In genomic region chr6:43021270-43022047, GRCh38 we compare ENCODE assay signal across 1 cellular context.
TF ChIP-seq lines count a peak whose summit lies in the region.

Gene RRP36, plus strand, starts transcription at chr6:43021623. Its CDS starts 32 bp downstream, at chr6:43021655.

TF ChIP-seq in HepG2, 621 proteins besides CTCF, POLR2A, EP300 and RAD21 (continued from another document and continues in another):
- TF ChIP-seq ZNF101 (CRISPR knock-in tag; IDR thresholded peaks at IDR 0.05; ENCODE audit: borderline replicate concordance, low read depth) = no peak
- TF ChIP-seq MTA3 (CRISPR knock-in tag; IDR thresholded peaks at IDR 0.05) = no peak
- no peak for TF ChIP-seq STAT6 (CRISPR knock-in tag; IDR thresholded peaks at IDR 0.05; ENCODE audit: borderline replicate concordance)
- TF ChIP-seq ZNF883 (CRISPR knock-in tag; IDR thresholded peaks at IDR 0.05; ENCODE audit: not compliant biosample characterization) = peak; percentile 88
- no peak for TF ChIP-seq ZNF510 (CRISPR knock-in tag; IDR thresholded peaks at IDR 0.05; ENCODE audit: low read depth)
- peak; percentile 92 for TF ChIP-seq ZFY (CRISPR knock-in tag; IDR thresholded peaks at IDR 0.05)
- TF ChIP-seq RBM39 (IDR thresholded peaks at IDR 0.05; ENCODE audit: low read depth, low read length, poor library complexity, severe bottlenecking) = peak; percentile 97
- no peak for TF ChIP-seq ZXDC (CRISPR knock-in tag; IDR thresholded peaks at IDR 0.05)
- TF ChIP-seq LCORL (IDR thresholded peaks at IDR 0.05) = no peak
- no peak for TF ChIP-seq LCORL (CRISPR knock-in tag; IDR thresholded peaks at IDR 0.05)
- peak; percentile 69; the same call in 1 of the 2 replicates for TF ChIP-seq ZNF740 (CRISPR knock-in tag; IDR thresholded peaks at IDR 0.05)
- TF ChIP-seq CREM (IDR thresholded peaks at IDR 0.05) = peak; percentile 50; the same call in 1 of the 2 replicates
- no peak for TF ChIP-seq CREM (CRISPR knock-in tag; IDR thresholded peaks at IDR 0.05)
- TF ChIP-seq GLI4 (CRISPR knock-in tag; IDR thresholded peaks at IDR 0.05; ENCODE audit: borderline replicate concordance) = peak; percentile 77; the same call in 1 of the 2 replicates
- TF ChIP-seq HMG20A (CRISPR knock-in tag; IDR thresholded peaks at IDR 0.05; ENCODE audit: borderline replicate concordance) = no peak
- TF ChIP-seq TCF12 (IDR thresholded peaks at IDR 0.05) = no peak
- TF ChIP-seq TCF12 (CRISPR knock-in tag; IDR thresholded peaks at IDR 0.05) = 0 out of 2 replicates have a peak, but pooled peaks have one; percentile 17
- no peak; the same call in 1 of the 2 replicates for TF ChIP-seq ZFP91 (CRISPR knock-in tag; IDR thresholded peaks at IDR 0.05; ENCODE audit: borderline replicate concordance)
- 0 out of 2 replicates have a peak, but pooled peaks have one; percentile 52 for TF ChIP-seq ZNF468 (CRISPR knock-in tag; IDR thresholded peaks at IDR 0.05)
- peak; percentile 27; the same call in 1 of the 2 replicates for TF ChIP-seq ZNF431 (CRISPR knock-in tag; IDR thresholded peaks at IDR 0.05; ENCODE audit: borderline replicate concordance, low read depth)
- peak; percentile 76 for TF ChIP-seq ETV5 (CRISPR knock-in tag; IDR thresholded peaks at IDR 0.05; ENCODE audit: borderline replicate concordance)
- no peak for TF ChIP-seq NFIB (CRISPR knock-in tag; IDR thresholded peaks at IDR 0.05; ENCODE audit: borderline replicate concordance)
- no peak for TF ChIP-seq USF2 (IDR thresholded peaks at IDR 0.05; ENCODE audit: low read depth, low read length)
- no peak for TF ChIP-seq USF2 (CRISPR knock-in tag; IDR thresholded peaks at IDR 0.05; ENCODE audit: borderline replicate concordance)
- no peak for TF ChIP-seq FOXP1 (IDR thresholded peaks at IDR 0.05)
- no peak for TF ChIP-seq FOXP1 (CRISPR knock-in tag; IDR thresholded peaks at IDR 0.05)
- 0 out of 2 replicates have a peak, but pooled peaks have one; percentile 70 for TF ChIP-seq HNRNPL (IDR thresholded peaks at IDR 0.05; ENCODE audit: low read depth, low read length)
- no peak for TF ChIP-seq SP1 (IDR thresholded peaks at IDR 0.05)
- TF ChIP-seq SP1 (CRISPR knock-in tag; IDR thresholded peaks at IDR 0.05) = peak; percentile 74
- peak; percentile 96 for TF ChIP-seq ZNF687 (CRISPR knock-in tag; IDR thresholded peaks at IDR 0.05)
- TF ChIP-seq PLRG1 (conservative IDR thresholded peaks at IDR 0.05) = no peak
- TF ChIP-seq ZNF333 (CRISPR knock-in tag; IDR thresholded peaks at IDR 0.05; ENCODE audit: borderline replicate concordance) = peak; percentile 86
- no peak for TF ChIP-seq BCL6 (CRISPR knock-in tag; IDR thresholded peaks at IDR 0.05)
- TF ChIP-seq ZNF746 (CRISPR knock-in tag; IDR thresholded peaks at IDR 0.05) = no peak
- no peak for TF ChIP-seq SNAI1 (CRISPR knock-in tag; IDR thresholded peaks at IDR 0.05; ENCODE audit: borderline replicate concordance)
- TF ChIP-seq SP5 (CRISPR knock-in tag; IDR thresholded peaks at IDR 0.05; ENCODE audit: borderline replicate concordance, low read depth) = peak; percentile 94
- peak; percentile 89 for TF ChIP-seq MAX (IDR thresholded peaks at IDR 0.05)
- no peak for TF ChIP-seq ZNF3 (CRISPR knock-in tag; IDR thresholded peaks at IDR 0.05)
- TF ChIP-seq WIZ (CRISPR knock-in tag; IDR thresholded peaks at IDR 0.05) = no peak
- TF ChIP-seq ZNF75D (CRISPR knock-in tag; IDR thresholded peaks at IDR 0.05; ENCODE audit: borderline replicate concordance) = no peak
- TF ChIP-seq ZC3H4 (CRISPR knock-in tag; IDR thresholded peaks at IDR 0.05; ENCODE audit: borderline replicate concordance) = no peak
- no peak for TF ChIP-seq ZNF704 (CRISPR knock-in tag; IDR thresholded peaks at IDR 0.05; ENCODE audit: borderline replicate concordance)
- peak; percentile 27; the same call in 1 of the 2 replicates for TF ChIP-seq IRF2 (CRISPR knock-in tag; IDR thresholded peaks at IDR 0.05)
- peak; percentile 67; the same call in 1 of the 2 replicates for TF ChIP-seq CENPT (CRISPR knock-in tag; IDR thresholded peaks at IDR 0.05; ENCODE audit: low read depth)
- TF ChIP-seq SP4 (CRISPR knock-in tag; IDR thresholded peaks at IDR 0.05) = peak; percentile 81
- no peak for TF ChIP-seq ZNF850 (CRISPR knock-in tag; conservative IDR thresholded peaks at IDR 0.05)
- TF ChIP-seq ZNF414 (CRISPR knock-in tag; IDR thresholded peaks at IDR 0.05) = peak; percentile 87; the same call in 1 of the 2 replicates
- peak; percentile 90 for TF ChIP-seq ZFP90 (CRISPR knock-in tag; IDR thresholded peaks at IDR 0.05; ENCODE audit: borderline replicate concordance)
- no peak for TF ChIP-seq ZBTB33 (CRISPR knock-in tag; IDR thresholded peaks at IDR 0.05)
- peak; percentile 40; the same call in 1 of the 2 replicates for TF ChIP-seq JUND (CRISPR knock-in tag; IDR thresholded peaks at IDR 0.05)
- no peak for TF ChIP-seq SMYD3 (CRISPR knock-in tag; IDR thresholded peaks at IDR 0.05)
- TF ChIP-seq SRF (IDR thresholded peaks at IDR 0.05; ENCODE audit: low read depth, low read length) = no peak
